In the genomic region with DNA sequence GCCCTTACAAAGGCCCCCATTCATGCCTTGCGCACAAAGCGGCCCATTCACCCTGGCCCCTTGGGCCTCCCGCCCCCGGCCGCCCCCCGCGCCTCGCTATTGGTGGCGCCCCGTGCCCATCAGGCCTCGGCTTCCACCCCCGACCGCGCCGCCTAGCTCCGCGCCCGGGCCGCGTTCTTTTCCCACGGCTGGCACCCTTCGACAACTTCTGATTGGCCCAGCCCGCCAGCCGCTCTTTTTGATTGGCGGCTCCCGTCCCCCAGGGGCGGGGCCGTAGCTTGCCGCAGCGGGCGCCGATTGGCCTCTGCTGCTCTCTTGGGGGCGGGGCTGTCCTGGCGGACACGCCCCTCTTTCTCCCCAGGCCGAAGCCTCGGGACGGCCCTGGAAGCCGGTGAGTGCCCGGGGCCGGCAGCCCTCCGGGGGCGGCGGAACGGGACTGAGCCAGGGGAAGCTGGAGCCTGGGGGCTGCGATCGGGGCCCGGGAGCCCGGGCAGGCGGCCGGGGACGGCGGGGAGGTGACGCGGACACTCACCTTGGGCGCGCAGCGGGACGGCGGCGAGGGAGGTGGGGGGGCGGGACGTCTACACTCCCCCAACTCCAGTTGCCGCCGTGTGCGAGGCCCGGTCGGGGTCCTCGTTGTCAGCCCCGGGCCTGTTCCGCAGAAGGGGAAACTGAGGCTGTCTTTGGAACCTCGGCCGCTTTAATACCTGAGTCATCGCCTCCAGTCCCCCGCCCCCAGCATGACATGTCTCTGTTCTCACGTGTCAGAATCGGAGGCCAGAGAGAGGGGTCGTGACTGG, we compare ENCODE assay signal across 8 cellular contexts. TPM values are rescaled to one million over a fixed set of nuclear protein-coding genes. Genes with fewer than 3 reads are reported as not detected.
A peak's percentile ranks its signal among the peaks of the same experiment; 100 is the strongest.
DNase-seq lines count a peak whose midpoint lies in the region; ATAC-seq, FAIRE-seq and TF ChIP-seq lines count a peak whose summit lies in the region.

A gene (plus strand): TSS at position 342 of the 800 bp plus-strand sequence. CDS start 6,744 bp downstream, outside the sequence.

- DNase-seq in CD1c-positive myeloid dendritic cell (ENCODE audit: extremely low spot score) (peak; percentile 31), NCI-H1105 treated with DMSO at 0.1 percent for 48 hours (lab: John Stamatoyannopoulos, UW) (peak; percentile 88), amygdala (lab: John Stamatoyannopoulos, UW) (peak; percentile 63 to 99 (median 94)), renal cortical epithelial cell (ENCODE audit: low read depth) (peak; percentile 9), SKM-1 treated with dmso at 0.1 percent for 144 hours (lab: John Stamatoyannopoulos, UW; ENCODE audit: unreplicated experiment) (no peak), H54 (ENCODE audit: insufficient read length, low spot score) (no peak)

- FAIRE-seq in H54 (lab: Jason Lieb, UNC), result no peak

- no peak for TF ChIP-seq POLR2A in H54 (IDR thresholded peaks at IDR 0.05; ENCODE audit: low read depth, low read length)

- no peak for ATAC-seq in GM21515 (IDR thresholded peaks at IDR 0.05; ENCODE audit: unreplicated experiment)

- H3K4me3 ChIP-seq in iPS-11a (ENCODE audit: low read depth, low read length), result peak within 1 kb of the TSS; percentile 39

RNA-seq across cellular contexts. Expression of the gene that starts here (rescaled TPM):
- 0.85 and 36.5 TPM in 2 replicates for total RNA-seq in renal cortical epithelial cell

Comparison
In these comparisons a context has a peak if more than half of its experiments do, and no peak if none do; other contexts are left out.
1. DNase-seq: peak in CD1c-positive myeloid dendritic cell (single experiment), NCI-H1105 treated with DMSO at 0.1 percent for 48 hours (single experiment), amygdala (56 of 56) and renal cortical epithelial cell (single experiment); none in SKM-1 treated with dmso at 0.1 percent for 144 hours (single experiment) and H54 (single experiment).